ENCODE assay signal across 13 cellular contexts in genomic region chr15:59350421-59350732, GRCh38. TPM values are rescaled to one million over a fixed set of nuclear protein-coding genes. Genes with fewer than 3 reads are reported as not detected.
DNase-seq lines count a peak whose midpoint lies in the region; ATAC-seq and TF ChIP-seq lines count a peak whose summit lies in the region.
"Had no signal": no experiment of that assay in that cellular context is flagged by ENCODE, and none has a peak within 500 bp of the region (broad histone marks: within the 10 kb centered on the region; RNA-seq: fewer than 3 reads in every experiment).

No MANE protein-coding gene starts in this region.

- intact Hi-C loops in activated T-helper 1 cell treated with anti-CD3 and anti-CD28 coated beads, Interleukin-12 subunit alpha, Interleukin-12 subunit beta, Interleukin-2, Interleukin-4 antibody, amounts not matched to agents 30 ng/mL and 10 ng/mL and 1 ng/mL, durations not matched to agents 14 hours and 24 hours and 36 hours (cut with micrococcal nuclease): loop anchor here (2.0 to 5.0 kb wide), 2 partner anchors 50 to 103 kb away; no protein-coding TSS in a partner anchor
- intact Hi-C loops in dorsolateral prefrontal cortex (cut with DNase I): no loop called here

- peak overlapping the region; percentile 52; the same call in 1 of the 2 replicates for H3K27ac ChIP-seq in HUES6 (ENCODE audit: low read depth, low read length)
- peak overlapping the region; percentile 98 for H3K27ac ChIP-seq in foreskin keratinocyte
- peak overlapping the region in 26 of 59 donors; percentile 4 to 81 (median 36) for H3K27ac ChIP-seq in dorsolateral prefrontal cortex
- H3K27ac ChIP-seq: testis had no signal

- no peak for DNase-seq in activated T-helper 1 cell treated with anti-CD3 and anti-CD28 coated beads, Interleukin-12 subunit alpha, Interleukin-12 subunit beta, Interleukin-2, Interleukin-4 antibody, amounts not matched to agents 30 ng/mL and 10 ng/mL and 1 ng/mL, durations not matched to agents 14 hours and 24 hours and 36 hours (ENCODE audit: low spot score)
- DNase-seq in foreskin keratinocyte (no peak), NCI-H524 treated with DMSO at 0.1 percent for 48 hours (lab: John Stamatoyannopoulos, UW) (no peak), mesenteric fat pad (ENCODE audit: low spot score) (no peak), dorsolateral prefrontal cortex (no peak)
- DNase-seq in stimulated activated naive CD8-positive, alpha-beta T cell treated with anti-CD3 and anti-CD28 coated beads, Interleukin-15, amount 100 ng/mL, for 72 hours: no peak
- DNase-seq: activated gamma-delta T cell treated with Interleukin-2 at 50 U/mL for 16 hours; NCI-H1694; stimulated activated CD4-positive, alpha-beta T cell treated with anti-CD3 and anti-CD28 coated beads, Interleukin-4, amount 100 ng/mL, for 1 hour; testis had no signal

- H3K27me3 Mint-ChIP-seq in activated T-helper 1 cell treated with anti-CD3 and anti-CD28 coated beads, Interleukin-12 subunit alpha, Interleukin-12 subunit beta, Interleukin-2, Interleukin-4 antibody, amounts not matched to agents 30 ng/mL and 10 ng/mL and 1 ng/mL, durations not matched to agents 14 hours and 24 hours and 36 hours (ENCODE audit: insufficient read depth): peaks cover 2% of the 10 kb centered on the region
- no peaks in the 10 kb centered on the region for H3K27me3 Mint-ChIP-seq in stimulated activated naive CD8-positive, alpha-beta T cell treated with anti-CD3 and anti-CD28 coated beads, Interleukin-15, amount 100 ng/mL, for 72 hours

- H3K36me3 ChIP-seq in HUES6 (ENCODE audit: control insufficient read depth, insufficient read depth, low read length): no peaks in the 10 kb centered on the region

- peaks cover 3% of the 10 kb centered on the region for H3K36me3 Mint-ChIP-seq in activated T-helper 1 cell treated with anti-CD3 and anti-CD28 coated beads, Interleukin-12 subunit alpha, Interleukin-12 subunit beta, Interleukin-2, Interleukin-4 antibody, amounts not matched to agents 30 ng/mL and 10 ng/mL and 1 ng/mL, durations not matched to agents 14 hours and 24 hours and 36 hours (ENCODE audit: low read depth)

- ATAC-seq in foreskin keratinocyte (peak; percentile 34), HG03159 (IDR thresholded peaks at IDR 0.05; ENCODE audit: unreplicated experiment) (no peak)
- no peak for ATAC-seq in stimulated activated naive CD8-positive, alpha-beta T cell treated with anti-CD3 and anti-CD28 coated beads, Interleukin-15, amount 100 ng/mL, for 72 hours

- H3K9me3 ChIP-seq in HUES6 (ENCODE audit: control insufficient read depth, insufficient read depth, low read depth, low read length): no peaks in the 10 kb centered on the region
- H3K9me3 ChIP-seq: testis had no signal

- H3K27ac Mint-ChIP-seq in activated T-helper 1 cell treated with anti-CD3 and anti-CD28 coated beads, Interleukin-12 subunit alpha, Interleukin-12 subunit beta, Interleukin-2, Interleukin-4 antibody, amounts not matched to agents 30 ng/mL and 10 ng/mL and 1 ng/mL, durations not matched to agents 14 hours and 24 hours and 36 hours: peak overlapping the region; percentile 68
- peak overlapping the region; percentile 8 to 36 for H3K27ac Mint-ChIP-seq in stimulated activated naive CD8-positive, alpha-beta T cell treated with anti-CD3 and anti-CD28 coated beads, Interleukin-15, amount 100 ng/mL, for 72 hours

- H3K4me1 ChIP-seq in HUES6 (ENCODE audit: control insufficient read depth, insufficient read depth, low read length) (peaks cover 68% of the 10 kb centered on the region), foreskin keratinocyte (peaks cover 28% of the 10 kb centered on the region)
- H3K4me1 ChIP-seq: testis had no signal

- H3K4me3 ChIP-seq in HUES6 (ENCODE audit: low read depth, low read length) (no peak overlapping the region), dorsolateral prefrontal cortex (no peak overlapping the region)
- H3K4me3 ChIP-seq: testis had no signal

- H3K27me3 ChIP-seq in HUES6 (ENCODE audit: control insufficient read depth, insufficient read depth, low read length) (no peaks in the 10 kb centered on the region), foreskin keratinocyte (no peaks in the 10 kb centered on the region), dorsolateral prefrontal cortex (no peaks in the 10 kb centered on the region)
- H3K27me3 ChIP-seq: testis had no signal

- H3K4me1 Mint-ChIP-seq in activated T-helper 1 cell treated with anti-CD3 and anti-CD28 coated beads, Interleukin-12 subunit alpha, Interleukin-12 subunit beta, Interleukin-2, Interleukin-4 antibody, amounts not matched to agents 30 ng/mL and 10 ng/mL and 1 ng/mL, durations not matched to agents 14 hours and 24 hours and 36 hours (ENCODE audit: low read depth): peaks cover 60% of the 10 kb centered on the region
- peaks cover 71% of the 10 kb centered on the region for H3K4me1 Mint-ChIP-seq in stimulated activated naive CD8-positive, alpha-beta T cell treated with anti-CD3 and anti-CD28 coated beads, Interleukin-15, amount 100 ng/mL, for 72 hours

- peak overlapping the region; percentile 26 for H3K4me3 Mint-ChIP-seq in activated T-helper 1 cell treated with anti-CD3 and anti-CD28 coated beads, Interleukin-12 subunit alpha, Interleukin-12 subunit beta, Interleukin-2, Interleukin-4 antibody, amounts not matched to agents 30 ng/mL and 10 ng/mL and 1 ng/mL, durations not matched to agents 14 hours and 24 hours and 36 hours
- peak overlapping the region; percentile 24 to 43 for H3K4me3 Mint-ChIP-seq in stimulated activated naive CD8-positive, alpha-beta T cell treated with anti-CD3 and anti-CD28 coated beads, Interleukin-15, amount 100 ng/mL, for 72 hours
- H3K4me3 Mint-ChIP-seq: neural crest cell had no signal

- H3K9ac ChIP-seq in HUES6 (ENCODE audit: low read length): no peak overlapping the region

- no peaks in the 10 kb centered on the region for H3K9me3 Mint-ChIP-seq in activated T-helper 1 cell treated with anti-CD3 and anti-CD28 coated beads, Interleukin-12 subunit alpha, Interleukin-12 subunit beta, Interleukin-2, Interleukin-4 antibody, amounts not matched to agents 30 ng/mL and 10 ng/mL and 1 ng/mL, durations not matched to agents 14 hours and 24 hours and 36 hours
- H3K9me3 Mint-ChIP-seq in stimulated activated naive CD8-positive, alpha-beta T cell treated with anti-CD3 and anti-CD28 coated beads, Interleukin-15, amount 100 ng/mL, for 72 hours: no peaks in the 10 kb centered on the region
- H3K9me3 Mint-ChIP-seq: neural crest cell had no signal

- TF ChIP-seq CTCF in foreskin keratinocyte (conservative IDR thresholded peaks at IDR 0.05) (no peak), dorsolateral prefrontal cortex (IDR thresholded peaks at IDR 0.05 in 54 of 56, conservative IDR thresholded peaks at IDR 0.05 in 2 of 56; ENCODE audit: low read depth in 1 of 56, partially characterized antibody in 56 of 56) (no peak)

RNA-seq across cellular contexts. Expression of gene MYO1E, which starts 22.3 kb away (rescaled TPM):
- 33.3 and 33.6 TPM in 2 replicates for total RNA-seq in activated T-helper 1 cell treated with anti-CD3 and anti-CD28 coated beads, Interleukin-12 subunit alpha, Interleukin-12 subunit beta, Interleukin-2, Interleukin-4 antibody, amounts not matched to agents 30 ng/mL and 10 ng/mL and 1 ng/mL, durations not matched to agents 14 hours and 24 hours and 36 hours
- 132 and 159 TPM in 2 replicates for total RNA-seq in foreskin keratinocyte
- polyA plus RNA-seq in foreskin keratinocyte: 71.0 and 71.1 TPM in 2 replicates
- total RNA-seq in mesenteric fat pad: 68.7 TPM
- total RNA-seq in dorsolateral prefrontal cortex: 100 to 1,000 TPM in 17 of 120 experiments, 10 to 100 TPM in 103; 28.1 to 166 (median 63.9) TPM
